14 cellular contexts compared by ENCODE assay signal in genomic region chr14:55889124-55889523, GRCh38.
A peak's percentile ranks its signal among the peaks of the same experiment; 100 is the strongest.
DNase-seq lines count a peak whose midpoint lies in the region; ATAC-seq and TF ChIP-seq lines count a peak whose summit lies in the region.
"Had no signal": no experiment of that assay in that cellular context is flagged by ENCODE, and none has a peak within 500 bp of the region (broad histone marks: within the 10 kb centered on the region; RNA-seq: fewer than 3 reads in every experiment).

No MANE protein-coding gene starts in this region.

- DNase-seq in DMS153 treated with DMSO at 0.1 percent for 48 hours (lab: John Stamatoyannopoulos, UW; ENCODE audit: unreplicated experiment) (peak; percentile 68), NCI-H1417 treated with DMSO at 0.1 percent for 48 hours (lab: John Stamatoyannopoulos, UW) (peak; percentile 79), PC-3 (peak; percentile 89), GM10266 (ENCODE audit: extremely low spot score) (no peak), hypothalamus (lab: John Stamatoyannopoulos, UW) (no peak), WERI-Rb-1 (no peak), NCI-H524 treated with DMSO at 0.1 percent for 48 hours (lab: John Stamatoyannopoulos, UW) (no peak)
- DNase-seq: activated gamma-delta T cell; aorta; naive thymus-derived CD4-positive, alpha-beta T cell; stimulated activated CD4-positive, alpha-beta T cell treated with anti-CD3 and anti-CD28 coated beads, Interleukin-4, amount 100 ng/mL, for 24 hours; transverse colon had no signal

- peak; percentile 76 for ATAC-seq in PC-3
- ATAC-seq: naive thymus-derived CD4-positive, alpha-beta T cell; WTC11 had no signal

- H3K9ac ChIP-seq in PC-3 (ENCODE audit: low read length) (no peak overlapping the region), mucosa of stomach (ENCODE audit: low read length) (peak overlapping the region; percentile 6)

- POLR2A ChIA-PET in PC-3 (lab: Charles Lee; ENCODE audit: unreplicated experiment), result no interaction called here

- CTCF ChIA-PET in PC-3 (lab: Charles Lee), result no interaction called here

- no TSS peak for BruUV-seq in PC-3 (replicated peaks; lab: Mats Ljungman, UMichigan)

- intact Hi-C loops in PC-3 (cut with micrococcal nuclease), result loop anchor here (1.0 kb wide), 4 partner anchors 22 to 157 kb away; no protein-coding TSS in a partner anchor

- no peaks in the 10 kb centered on the region for H3F3A ChIP-seq in PC-3 (ENCODE audit: low read length, unreplicated experiment)

- H3K9me3 ChIP-seq in PC-3 (ENCODE audit: low read length) (no peaks in the 10 kb centered on the region), mucosa of stomach (ENCODE audit: control insufficient read depth, low read length) (no peaks in the 10 kb centered on the region), WERI-Rb-1 (ENCODE audit: severe bottlenecking) (no peaks in the 10 kb centered on the region)
- H3K9me3 ChIP-seq: transverse colon had no signal

- H3K4me1 ChIP-seq in PC-3 (ENCODE audit: insufficient read depth, low read length) (peaks cover 8% of the 10 kb centered on the region; the same call in 1 of the 2 replicates), mucosa of stomach (ENCODE audit: control insufficient read depth, insufficient read depth, low read length) (peaks cover 7% of the 10 kb centered on the region)
- H3K4me1 ChIP-seq: transverse colon had no signal

- H3K79me2 ChIP-seq in PC-3 (ENCODE audit: low read length), result no peaks in the 10 kb centered on the region

- TF ChIP-seq CTCF in PC-3 (conservative IDR thresholded peaks at IDR 0.05; ENCODE audit: low read depth, low read length), result no peak
- TF ChIP-seq CTCF in GM10266 (IDR thresholded peaks at IDR 0.05; ENCODE audit: control insufficient read depth, insufficient read depth, low read depth, missing control alignments), result no peak
- TF ChIP-seq CTCF in WERI-Rb-1 (IDR thresholded peaks at IDR 0.05; ENCODE audit: low read depth, low read length), result no peak

- no peaks in the 10 kb centered on the region; the same call in 1 of the 2 replicates for H3K9me2 ChIP-seq in PC-3 (replicated peaks; ENCODE audit: low read length)

- no peak overlapping the region for H2AFZ ChIP-seq in PC-3 (ENCODE audit: low read length)

- peaks cover 52% of the 10 kb centered on the region for H3K27me3 ChIP-seq in PC-3 (ENCODE audit: low read length)
- no peaks in the 10 kb centered on the region for H3K27me3 ChIP-seq in mucosa of stomach (ENCODE audit: control insufficient read depth, insufficient read depth, low read length)
- no peaks in the 10 kb centered on the region for H3K27me3 ChIP-seq in WERI-Rb-1 (ENCODE audit: insufficient read depth, low read depth, severe bottlenecking)
- H3K27me3 ChIP-seq: transverse colon had no signal

- H3K36me3 ChIP-seq in PC-3 (ENCODE audit: low read depth, low read length), result no peaks in the 10 kb centered on the region
- no peaks in the 10 kb centered on the region for H3K36me3 ChIP-seq in mucosa of stomach (ENCODE audit: control insufficient read depth, insufficient read depth, low read length)
- no peaks in the 10 kb centered on the region for H3K36me3 ChIP-seq in WERI-Rb-1
- H3K36me3 ChIP-seq: transverse colon had no signal

- no peaks in the 10 kb centered on the region for H4K20me1 ChIP-seq in PC-3 (ENCODE audit: low read length)

- H3K27ac ChIP-seq in PC-3 (ENCODE audit: low read length), result no peak overlapping the region
- H3K27ac ChIP-seq in WERI-Rb-1, result no peak overlapping the region
- H3K27ac ChIP-seq: transverse colon had no signal

- H3K4me3 ChIP-seq in PC-3 (ENCODE audit: low read length), result no peak overlapping the region
- no peak overlapping the region for H3K4me3 ChIP-seq in mucosa of stomach (ENCODE audit: low read length)
- no peak overlapping the region for H3K4me3 ChIP-seq in WERI-Rb-1 (ENCODE audit: low read depth, low read length)
- H3K4me3 ChIP-seq: transverse colon had no signal

- peak overlapping the region; percentile 15 for H3K4me2 ChIP-seq in PC-3 (ENCODE audit: low read length)

Comparison
In these comparisons a context has a peak if more than half of its experiments do, and no peak if none do; other contexts are left out.
1. DNase-seq: peak in DMS153 treated with DMSO at 0.1 percent for 48 hours (single experiment), NCI-H1417 treated with DMSO at 0.1 percent for 48 hours (single experiment) and PC-3 (single experiment); none in GM10266 (single experiment), hypothalamus (0 of 51), WERI-Rb-1 (single experiment) and NCI-H524 treated with DMSO at 0.1 percent for 48 hours (single experiment).